ENCODE assay signal across 8 cellular contexts in the genomic region with DNA sequence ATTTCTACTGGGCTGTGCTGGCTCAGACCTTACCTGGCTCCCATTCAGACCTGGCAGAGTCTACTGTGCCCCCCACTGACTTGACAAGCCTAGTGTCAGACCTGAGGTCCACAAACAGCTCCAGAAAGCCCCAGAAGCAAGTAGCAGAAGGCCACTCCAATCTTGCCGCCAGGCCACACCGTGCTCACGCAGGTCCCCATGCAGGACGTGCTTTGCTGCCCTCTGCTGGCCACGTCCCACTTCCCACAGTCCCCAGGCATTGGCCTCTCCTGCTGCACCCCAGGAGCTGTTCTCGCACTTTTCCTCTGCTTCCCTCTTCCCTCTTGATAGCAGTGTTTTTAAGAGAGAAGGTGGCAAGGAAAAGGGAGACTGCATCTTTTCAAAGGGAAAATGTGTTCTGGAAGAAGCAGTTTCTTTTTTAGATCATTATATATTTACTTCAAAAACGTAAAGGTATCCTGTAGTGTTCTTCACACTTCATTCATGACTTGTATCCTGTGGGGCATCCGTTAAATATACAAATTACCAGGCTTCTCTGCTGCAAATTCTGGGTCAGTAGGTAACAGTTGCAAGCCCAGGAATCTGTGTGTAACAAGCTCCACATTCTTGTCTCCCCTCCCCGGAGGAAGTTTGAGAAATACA.
DNase-seq lines count a peak whose midpoint lies in the region; TF ChIP-seq lines count a peak whose summit lies in the region.

No MANE protein-coding gene starts in this region.

- peak; percentile 76 for DNase-seq in GDM1 (lab: John Stamatoyannopoulos, UW)
- DNase-seq in H4 (ENCODE audit: low spot score), result peak; percentile 79
- peak; percentile 61 for DNase-seq in LHCN-M2 (ENCODE audit: low read depth)
- peak; percentile 63 for DNase-seq in RPMI7951 (ENCODE audit: low read depth)
- peak; percentile 52 to 74 for DNase-seq in activated T-helper 1 cell treated with anti-CD3 and anti-CD28 coated beads, Interleukin-2, amount 50 U/mL, for 16 hours (ENCODE audit: low read depth in 1 of 2, low spot score in 1 of 2)
- DNase-seq in fibroblast of villous mesenchyme (ENCODE audit: low read depth), result peak; percentile 59
- peak in 52 of 56 donors; percentile 3 to 88 (median 52) for DNase-seq in nucleus accumbens (lab: John Stamatoyannopoulos, UW)
- DNase-seq in testis, result peak; percentile 90

- intact Hi-C loops in testis (cut with DNase I; ENCODE audit: low total_unique reads), result no loop called here

- TF ChIP-seq CTCF in fibroblast of villous mesenchyme (IDR thresholded peaks at IDR 0.05; ENCODE audit: insufficient read depth, low read depth, low read length) (peak; percentile 88), testis (IDR thresholded peaks at IDR 0.05) (peak; percentile 41 to 78 (median 68))

- no peak overlapping the region for H3K4me3 ChIP-seq in fibroblast of villous mesenchyme (ENCODE audit: low read depth, low read length)
- no peak overlapping the region for H3K4me3 ChIP-seq in testis

- WGBS in testis, 2 donors, result 24 to 25% methylated on average over 9 of the region's 9 CpGs

- no peaks in the 10 kb centered on the region for H3K27me3 ChIP-seq in testis

- no peak overlapping the region for H3K27ac ChIP-seq in testis

- no peak for TF ChIP-seq POLR2A in testis (IDR thresholded peaks at IDR 0.05)

- H3K9me3 ChIP-seq in testis, result no peaks in the 10 kb centered on the region

- H3K4me1 ChIP-seq in testis, result no peaks in the 10 kb centered on the region

- no peaks in the 10 kb centered on the region for H3K36me3 ChIP-seq in testis (ENCODE audit: low read depth, missing control alignments)
